11 cellular contexts compared by ENCODE assay signal in genomic region chr1:179230721-179231120, GRCh38. TPM values are rescaled to one million over a fixed set of nuclear protein-coding genes. Genes with fewer than 3 reads are reported as not detected.
A peak's percentile ranks its signal among the peaks of the same experiment; 100 is the strongest.
DNase-seq lines count a peak whose midpoint lies in the region; ATAC-seq and TF ChIP-seq lines count a peak whose summit lies in the region.
"Had no signal": no experiment of that assay in that cellular context is flagged by ENCODE, and none has a peak within 500 bp of the region (broad histone marks: within the 10 kb centered on the region; RNA-seq: fewer than 3 reads in every experiment).

No MANE protein-coding gene starts in this region.

- intact Hi-C loops in activated B cell treated with CpG ODN at 0.5 μM for 24 hours (cut with micrococcal nuclease) = no loop called here
- intact Hi-C loops in thyroid gland (cut with DNase I) = no loop called here

- H3K36me3 Mint-ChIP-seq in activated naive CD4-positive, alpha-beta T cell treated with anti-CD3 and anti-CD28 coated beads, Interleukin-2, amount 10 ng/mL, durations not matched to agents 7 days and 5 days = peaks cover 3% of the 10 kb centered on the region
- H3K36me3 Mint-ChIP-seq in activated B cell treated with CpG ODN at 0.5 μM for 24 hours (ENCODE audit: low read depth) = peaks cover 2% of the 10 kb centered on the region
- no peaks in the 10 kb centered on the region for H3K36me3 Mint-ChIP-seq in stimulated activated memory B cell treated with anti-CD40 and anti-IgM and Interleukin-4, amounts not matched to agents 10 μg/mL and 1 μg/mL and 100 μg/mL, for 72 hours

- no peak overlapping the region for H3K27ac ChIP-seq in thyroid gland
- H3K27ac ChIP-seq: suprapubic skin had no signal

- POLR2A ChIA-PET in activated B cell treated with CpG ODN at 0.5 μM for 24 hours (lab: Charles Lee) = no interaction called here

- peak overlapping the region; percentile 92 for H3K4me3 Mint-ChIP-seq in activated naive CD4-positive, alpha-beta T cell treated with anti-CD3 and anti-CD28 coated beads, Interleukin-2, amount 10 ng/mL, durations not matched to agents 7 days and 5 days
- H3K4me3 Mint-ChIP-seq in activated B cell treated with CpG ODN at 0.5 μM for 24 hours = peak overlapping the region; percentile 95
- peak overlapping the region; percentile 97 for H3K4me3 Mint-ChIP-seq in stimulated activated memory B cell treated with anti-CD40 and anti-IgM and Interleukin-4, amounts not matched to agents 10 μg/mL and 1 μg/mL and 100 μg/mL, for 72 hours

- no peaks in the 10 kb centered on the region for H3K27me3 ChIP-seq in thyroid gland
- H3K27me3 ChIP-seq: suprapubic skin had no signal

- no peak for TF ChIP-seq POLR2A in thyroid gland (IDR thresholded peaks at IDR 0.05)

- peaks cover 3% of the 10 kb centered on the region for H3K27me3 Mint-ChIP-seq in activated naive CD4-positive, alpha-beta T cell treated with anti-CD3 and anti-CD28 coated beads, Interleukin-2, amount 10 ng/mL, durations not matched to agents 7 days and 5 days
- no peaks in the 10 kb centered on the region for H3K27me3 Mint-ChIP-seq in activated B cell treated with CpG ODN at 0.5 μM for 24 hours
- no peaks in the 10 kb centered on the region for H3K27me3 Mint-ChIP-seq in stimulated activated memory B cell treated with anti-CD40 and anti-IgM and Interleukin-4, amounts not matched to agents 10 μg/mL and 1 μg/mL and 100 μg/mL, for 72 hours

- no peaks in the 10 kb centered on the region for H3K36me3 ChIP-seq in thyroid gland
- H3K36me3 ChIP-seq: suprapubic skin had no signal

- WGBS in thyroid gland, 2 donors = 65 to 66% methylated on average over 3 of the region's 3 CpGs

- ATAC-seq in activated B cell treated with CpG ODN at 0.5 μM for 24 hours (ENCODE audit: low read depth) (no peak), HG03460 (IDR thresholded peaks at IDR 0.05; ENCODE audit: unreplicated experiment) (no peak)
- ATAC-seq in stimulated activated memory B cell treated with anti-CD40 and anti-IgM and Interleukin-4, amounts not matched to agents 10 μg/mL and 1 μg/mL and 100 μg/mL, for 72 hours = no peak

- no peaks in the 10 kb centered on the region for H3K9me3 ChIP-seq in thyroid gland
- H3K9me3 ChIP-seq: suprapubic skin had no signal

- H3K9me3 Mint-ChIP-seq in activated naive CD4-positive, alpha-beta T cell treated with anti-CD3 and anti-CD28 coated beads, Interleukin-2, amount 10 ng/mL, durations not matched to agents 7 days and 5 days = no peaks in the 10 kb centered on the region
- no peaks in the 10 kb centered on the region for H3K9me3 Mint-ChIP-seq in activated B cell treated with CpG ODN at 0.5 μM for 24 hours
- H3K9me3 Mint-ChIP-seq in stimulated activated memory B cell treated with anti-CD40 and anti-IgM and Interleukin-4, amounts not matched to agents 10 μg/mL and 1 μg/mL and 100 μg/mL, for 72 hours = no peaks in the 10 kb centered on the region

- no peak overlapping the region for H3K27ac Mint-ChIP-seq in activated naive CD4-positive, alpha-beta T cell treated with anti-CD3 and anti-CD28 coated beads, Interleukin-2, amount 10 ng/mL, durations not matched to agents 7 days and 5 days
- no peak overlapping the region for H3K27ac Mint-ChIP-seq in activated B cell treated with CpG ODN at 0.5 μM for 24 hours
- H3K27ac Mint-ChIP-seq in stimulated activated memory B cell treated with anti-CD40 and anti-IgM and Interleukin-4, amounts not matched to agents 10 μg/mL and 1 μg/mL and 100 μg/mL, for 72 hours = peak overlapping the region; percentile 89

- no peaks in the 10 kb centered on the region for H3K4me1 ChIP-seq in thyroid gland

- H3K4me1 Mint-ChIP-seq in activated naive CD4-positive, alpha-beta T cell treated with anti-CD3 and anti-CD28 coated beads, Interleukin-2, amount 10 ng/mL, durations not matched to agents 7 days and 5 days = peaks cover 22% of the 10 kb centered on the region
- H3K4me1 Mint-ChIP-seq in activated B cell treated with CpG ODN at 0.5 μM for 24 hours = peaks cover 23% of the 10 kb centered on the region
- H3K4me1 Mint-ChIP-seq in stimulated activated memory B cell treated with anti-CD40 and anti-IgM and Interleukin-4, amounts not matched to agents 10 μg/mL and 1 μg/mL and 100 μg/mL, for 72 hours = peaks cover 33% of the 10 kb centered on the region

- CTCF ChIA-PET in activated naive CD4-positive, alpha-beta T cell treated with anti-CD3 and anti-CD28 coated beads, Interleukin-2, amount 10 ng/mL, durations not matched to agents 7 days and 5 days (lab: Charles Lee) = no interaction called here
- CTCF ChIA-PET in activated B cell treated with CpG ODN at 0.5 μM for 24 hours (lab: Charles Lee) = no interaction called here

- TF ChIP-seq CTCF in activated B cell treated with CpG ODN at 0.5 μM for 24 hours (IDR thresholded peaks at IDR 0.05) (no peak), fibroblast of the aortic adventitia (IDR thresholded peaks at IDR 0.05; ENCODE audit: insufficient read depth, low read length) (no peak), thyroid gland (IDR thresholded peaks at IDR 0.05) (no peak)

- no peak for DNase-seq in activated naive CD4-positive, alpha-beta T cell treated with anti-CD3 and anti-CD28 coated beads, Interleukin-2, amount 10 ng/mL, durations not matched to agents 7 days and 5 days
- no peak for DNase-seq in activated naive CD4-positive, alpha-beta T cell treated with Interleukin-2 at 50 U/mL for 16 hours
- DNase-seq in activated B cell treated with CpG ODN at 0.5 μM for 24 hours (no peak), fibroblast of the aortic adventitia (ENCODE audit: low read depth) (peak; percentile 30), T-helper 9 cell (no peak), thyroid gland (no peak)
- DNase-seq: AML-193, occipital lobe had no signal

- H3K4me3 ChIP-seq in fibroblast of the aortic adventitia (ENCODE audit: low read depth, low read length) (no peak overlapping the region), thyroid gland (replicated peaks in 1 of 3) (no peak overlapping the region)

RNA-seq across cellular contexts. Expression of gene ABL2, which starts 1.2 kb away (rescaled TPM):
- total RNA-seq in activated B cell treated with CpG ODN at 0.5 μM for 24 hours (15.2 and 15.6 TPM in 2 replicates), fibroblast of the aortic adventitia (ENCODE audit: low replicate concordance) (29.0 and 67.2 TPM in 2 replicates), thyroid gland (10 to 100 TPM; 11.8 to 21.2 (median 18.9) TPM)
